Comparison of ENCODE assay signal across 14 cellular contexts in the genomic region with DNA sequence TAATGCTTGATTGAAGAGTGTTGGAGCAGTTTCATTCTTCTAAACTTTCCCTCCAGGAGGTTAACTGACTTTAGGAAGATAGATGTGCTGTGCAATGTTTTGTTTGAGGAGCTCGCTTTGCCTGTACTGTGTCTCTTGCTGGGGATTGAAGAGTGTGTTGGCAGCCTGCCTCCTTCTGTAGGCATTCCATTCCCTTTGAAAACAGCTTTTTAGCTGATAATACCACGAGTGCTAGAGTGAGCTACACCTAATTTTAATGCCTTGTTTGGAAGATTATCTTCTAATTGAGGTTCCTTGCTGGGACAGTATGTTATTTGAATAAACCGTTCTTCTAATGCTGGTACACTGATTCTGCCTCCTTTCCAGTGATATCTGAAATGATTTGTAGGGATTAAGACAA. TPM values are rescaled to one million over a fixed set of nuclear protein-coding genes. Genes with fewer than 3 reads are reported as not detected.
DNase-seq lines count a peak whose midpoint lies in the region; ATAC-seq and TF ChIP-seq lines count a peak whose summit lies in the region.
"Had no signal": no experiment of that assay in that cellular context is flagged by ENCODE, and none has a peak within 500 bp of the region (broad histone marks: within the 10 kb centered on the region; RNA-seq: fewer than 3 reads in every experiment).

No MANE protein-coding gene starts in this region.

- DNase-seq in AG04450 (ENCODE audit: low read depth, low spot score) (no peak), IMR-90 (peak; percentile 61), adipocyte (ENCODE audit: low read depth) (peak; percentile 53), iPS-NIHi11 (ENCODE audit: low spot score) (peak; percentile 15), RPMI8226 (no peak), mucosa of descending colon (no peak), T-helper 17 cell (no peak)
- DNase-seq: activated CD4-positive, alpha-beta T cell treated with anti-CD3 and anti-CD28 coated beads for 4 hours; activated naive CD8-positive, alpha-beta T cell treated with anti-CD3 and anti-CD28 coated beads for 36 hours; BE2C; stomach had no signal

- H4K8ac ChIP-seq in IMR-90 (ENCODE audit: low read depth in 2 of 2, low read length in 2 of 2) = no peak overlapping the region

- H4K20me1 ChIP-seq in IMR-90 (ENCODE audit: insufficient read depth, low read length) = no peaks in the 10 kb centered on the region

- no peak for TF ChIP-seq CTCF in AG04450 (IDR thresholded peaks at IDR 0.05; ENCODE audit: low read depth, low read length)
- no peak for TF ChIP-seq CTCF in IMR-90 (conservative IDR thresholded peaks at IDR 0.05; ENCODE audit: low read depth, low read length)
- TF ChIP-seq CTCF in mucosa of descending colon (IDR thresholded peaks at IDR 0.05) = no peak

- H3K4me3 ChIP-seq in AG04450 (ENCODE audit: low read depth, low read length) (no peak overlapping the region), IMR-90 (ENCODE audit: insufficient read depth, low read depth, low read length) (no peak overlapping the region), adipocyte (ENCODE audit: low read length) (peak overlapping the region; percentile 0), mucosa of descending colon (no peak overlapping the region)
- H3K4me3 ChIP-seq: lung, stomach had no signal

- in situ Hi-C loops in IMR-90 (cut with MboI; ENCODE audit: low sequenced_read_pairs) = loop anchor here (25.0 kb wide), 1 partner anchor 1085 kb away; a partner anchor contains a TSS

- CTCF ChIA-PET in AG04450 (lab: Charles Lee) (interaction anchor here (0.6 to 1.0 kb wide), 3 partner anchors 665 to 1789 kb away, joined by 3 read pairs; no protein-coding TSS in a partner anchor), IMR-90 (lab: Yijun Ruan, JAX) (interaction anchor here (0.6 kb wide), 1 partner anchor 365 kb away, joined by 3 read pairs; no protein-coding TSS in a partner anchor)

- H3K14ac ChIP-seq in IMR-90 (replicated peaks; ENCODE audit: low read depth, low read length) = no peak overlapping the region

- intact Hi-C loops in IMR-90 (cut with micrococcal nuclease) = no loop called here
- intact Hi-C loops in mucosa of descending colon (cut with DNase I, micrococcal nuclease) = no loop called here

- no peak overlapping the region for H2BK5ac ChIP-seq in IMR-90 (ENCODE audit: low read depth, low read length, poor library complexity, severe bottlenecking)

- H3K23ac ChIP-seq in IMR-90 (ENCODE audit: low read depth, low read length) = no peak overlapping the region

- no TSS peak for BruUV-seq in IMR-90 (replicated peaks; lab: Mats Ljungman, UMichigan)

- H2AK5ac ChIP-seq in IMR-90 (ENCODE audit: low read depth, low read length) = no peak overlapping the region; the same call in 1 of the 2 replicates

- no CpG with 5 or more reads among the region's 3 CpGs for WGBS in IMR-90 (ENCODE audit: extremely low coverage in 2 of 2, insufficient read length in 1 of 2), 2 experiments

- TF ChIP-seq POLR2A in IMR-90 (IDR thresholded peaks at IDR 0.05; ENCODE audit: low read depth, low read length) = no peak

- H3K27me3 ChIP-seq in AG04450 (ENCODE audit: control insufficient read depth, insufficient read depth, low read length) (no peaks in the 10 kb centered on the region), IMR-90 (ENCODE audit: control insufficient read depth, insufficient read depth, low read length) (no peaks in the 10 kb centered on the region), adipocyte (replicated peaks; ENCODE audit: control insufficient read depth, insufficient read depth, low read length) (no peaks in the 10 kb centered on the region)
- H3K27me3 ChIP-seq: BE2C, stomach had no signal

- POLR2A ChIA-PET in AG04450 (lab: Yijun Ruan, JAX) (no interaction called here), IMR-90 (lab: Charles Lee; ENCODE audit: unreplicated experiment) (no interaction called here)

- no peak overlapping the region for H3K56ac ChIP-seq in IMR-90 (ENCODE audit: extremely low read depth, insufficient read depth, low read length)

- H3K36me3 Mint-ChIP-seq in T-helper 17 cell (ENCODE audit: low read depth) = peaks cover 5% of the 10 kb centered on the region

- H3K18ac ChIP-seq in IMR-90 (ENCODE audit: low read depth, low read length) = no peak overlapping the region

- H3K27me3 Mint-ChIP-seq in T-helper 17 cell = no peaks in the 10 kb centered on the region
- H3K27me3 Mint-ChIP-seq: activated naive CD8-positive, alpha-beta T cell treated with anti-CD3 and anti-CD28 coated beads for 36 hours had no signal

- no peak overlapping the region for H3K4ac ChIP-seq in IMR-90 (ENCODE audit: low read depth, low read length)

- H3K9me3 ChIP-seq in AG04450 (ENCODE audit: control insufficient read depth, insufficient read depth, low read length) (no peaks in the 10 kb centered on the region), IMR-90 (ENCODE audit: control insufficient read depth, insufficient read depth, low read length) (no peaks in the 10 kb centered on the region), adipocyte (ENCODE audit: control insufficient read depth, low read length) (no peaks in the 10 kb centered on the region), mucosa of descending colon (no peaks in the 10 kb centered on the region), T-helper 17 cell (ENCODE audit: control insufficient read depth, low read length, poor library complexity, severe bottlenecking) (no peaks in the 10 kb centered on the region)
- H3K9me3 ChIP-seq: BE2C, stomach had no signal

- H3K36me3 ChIP-seq in IMR-90 (ENCODE audit: control insufficient read depth, insufficient read depth, low read length) (peaks cover 11% of the 10 kb centered on the region), adipocyte (ENCODE audit: control insufficient read depth, insufficient read depth, low read length, severe bottlenecking) (peaks cover 25% of the 10 kb centered on the region), mucosa of descending colon (ENCODE audit: low read depth) (no peaks in the 10 kb centered on the region)

- no peak overlapping the region for H2BK15ac ChIP-seq in IMR-90 (ENCODE audit: low read depth, low read length)

- no peak overlapping the region for H2AK9ac ChIP-seq in IMR-90 (replicated peaks; ENCODE audit: low read depth, low read length, poor library complexity)

- H3K9ac ChIP-seq in IMR-90 (ENCODE audit: low read depth, low read length) (no peak overlapping the region), adipocyte (ENCODE audit: low read length) (peak overlapping the region; percentile 36)

- peak; percentile 91 for ATAC-seq in IMR-90 (ENCODE audit: low read depth)
- ATAC-seq in mucosa of descending colon = no peak
- ATAC-seq in HG03521 (IDR thresholded peaks at IDR 0.05; ENCODE audit: unreplicated experiment) = no peak
- ATAC-seq in T-helper 17 cell = no peak
- ATAC-seq: Panc1 had no signal

- peak overlapping the region; percentile 3; the same call in 1 of the 2 replicates for H3K4me2 ChIP-seq in IMR-90 (ENCODE audit: low read depth, low read length)

- H3K27ac ChIP-seq in AG04450 (ENCODE audit: low read depth, low read length) = peak overlapping the region; percentile 22
- no peak overlapping the region for H3K27ac ChIP-seq in IMR-90 (ENCODE audit: insufficient read depth, low read length)
- H3K27ac ChIP-seq: stomach had no signal

- no peak overlapping the region for H3K27ac Mint-ChIP-seq in T-helper 17 cell
- H3K27ac Mint-ChIP-seq: activated naive CD8-positive, alpha-beta T cell treated with anti-CD3 and anti-CD28 coated beads for 36 hours had no signal

- dilution Hi-C loops in IMR-90 (cut with HindIII; ENCODE audit: low sequenced_read_pairs, unreplicated experiment) = no loop called here

- H2BK120ac ChIP-seq in IMR-90 (ENCODE audit: low read depth, low read length) = no peak overlapping the region

- no peak overlapping the region for H4K91ac ChIP-seq in IMR-90 (ENCODE audit: insufficient read depth, low read depth, low read length)

- no peak overlapping the region for H2AFZ ChIP-seq in IMR-90 (replicated peaks; ENCODE audit: low read length, poor library complexity)

- no peak overlapping the region for H2BK20ac ChIP-seq in IMR-90 (ENCODE audit: low read depth, low read length)

- no peak for TF ChIP-seq RAD21 in IMR-90 (IDR thresholded peaks at IDR 0.05; ENCODE audit: low read length)

- peaks cover 3% of the 10 kb centered on the region for H3K9me1 ChIP-seq in IMR-90 (ENCODE audit: insufficient read depth, low read length)

- H3K4me1 ChIP-seq in IMR-90 (ENCODE audit: control insufficient read depth, insufficient read depth, low read length) (no peaks in the 10 kb centered on the region), adipocyte (ENCODE audit: control insufficient read depth, insufficient read depth, low read length) (peaks cover 10% of the 10 kb centered on the region), mucosa of descending colon (ENCODE audit: low read depth) (no peaks in the 10 kb centered on the region)
- H3K4me1 ChIP-seq: BE2C had no signal

- no peak overlapping the region for H3K4me3 Mint-ChIP-seq in T-helper 17 cell
- H3K4me3 Mint-ChIP-seq: activated naive CD8-positive, alpha-beta T cell treated with anti-CD3 and anti-CD28 coated beads for 36 hours had no signal

- H3K4me1 Mint-ChIP-seq in T-helper 17 cell = peaks cover 35% of the 10 kb centered on the region

- peaks cover 17 to 55% of the 10 kb centered on the region in 2 experiments for H3K79me1 ChIP-seq in IMR-90 (ENCODE audit: low read depth in 1 of 2, low read length in 2 of 2)

- H4K5ac ChIP-seq in IMR-90 (ENCODE audit: low read depth, low read length) = no peak overlapping the region

TF ChIP-seq in IMR-90, 13 proteins besides CTCF, POLR2A, EP300 and RAD21 (continues in another document):
- TF ChIP-seq NFE2L2 (IDR thresholded peaks at IDR 0.05; ENCODE audit: low read depth, low read length) (no peak), MAFK (IDR thresholded peaks at IDR 0.05; ENCODE audit: low read depth, low read length) (no peak), MXI1 (IDR thresholded peaks at IDR 0.05; ENCODE audit: borderline replicate concordance, low read depth, low read length) (no peak), CEBPB (IDR thresholded peaks at IDR 0.05; ENCODE audit: low read depth, low read length) (no peak), RCOR1 (IDR thresholded peaks at IDR 0.05; ENCODE audit: insufficient replicate concordance, low read length) (no peak)
- TF ChIP-seq, protein P1, sequence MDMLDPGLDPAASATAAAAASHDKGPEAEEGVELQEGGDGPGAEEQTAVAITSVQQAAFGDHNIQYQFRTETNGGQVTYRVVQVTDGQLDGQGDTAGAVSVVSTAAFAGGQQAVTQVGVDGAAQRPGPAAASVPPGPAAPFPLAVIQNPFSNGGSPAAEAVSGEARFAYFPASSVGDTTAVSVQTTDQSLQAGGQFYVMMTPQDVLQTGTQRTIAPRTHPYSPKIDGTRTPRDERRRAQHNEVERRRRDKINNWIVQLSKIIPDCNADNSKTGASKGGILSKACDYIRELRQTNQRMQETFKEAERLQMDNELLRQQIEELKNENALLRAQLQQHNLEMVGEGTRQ (IDR thresholded peaks at IDR 0.05; ENCODE audit: low read depth, low read length) = no peak

RNA-seq across cellular contexts. Expression of a gene that starts 7.2 kb away (rescaled TPM):
- polyA plus RNA-seq in AG04450 (2011; rRNA removed) = 20.3 and 27.1 TPM in 2 replicates
- 20.8 and 27.5 TPM in 2 replicates for polyA minus RNA-seq in AG04450 (2011; rRNA and poly(A)+ RNA removed)
- 28.1 and 31.9 TPM in 2 replicates for total RNA-seq in IMR-90 (2012; rRNA removed)
- 20.0 and 20.2 TPM in 2 replicates for polyA plus RNA-seq in IMR-90 (2012; rRNA removed)
- 6.0 and 18.7 TPM in 2 replicates for polyA plus RNA-seq in IMR-90 (2012; cell fraction: cytosol; rRNA removed)
- 5.3 and 41.9 TPM in 2 replicates for polyA plus RNA-seq in IMR-90 (2012; cell fraction: nucleus; rRNA removed; ENCODE audit: low replicate concordance)
- total RNA-seq in mucosa of descending colon = 10 to 100 TPM; 16.1 to 18.3 (median 17.3) TPM
- 10 to 100 TPM; 24.8 to 26.6 TPM for total RNA-seq in T-helper 17 cell

Comparison
In these comparisons a context has a peak if more than half of its experiments do, and no peak if none do; other contexts are left out.
1. DNase-seq: peak in IMR-90 (single experiment), adipocyte (single experiment) and iPS-NIHi11 (single experiment); none in AG04450 (single experiment), RPMI8226 (single experiment), mucosa of descending colon (0 of 3) and T-helper 17 cell (0 of 3).